ENCODE assay signal across 1 cellular context in genomic region chr10:17793823-17794759, GRCh38.
A peak's percentile ranks its signal among the peaks of the same experiment; 100 is the strongest.
TF ChIP-seq lines count a peak whose summit lies in the region.

No MANE protein-coding gene starts in this region.

TF ChIP-seq in HepG2, 621 proteins besides CTCF, POLR2A, EP300 and RAD21 (continued from another document and continues in another):
- TF ChIP-seq FOSL2 (CRISPR knock-in tag; IDR thresholded peaks at IDR 0.05), result no peak
- TF ChIP-seq ZNF713 (CRISPR knock-in tag; IDR thresholded peaks at IDR 0.05), result no peak
- TF ChIP-seq TERF1 (CRISPR knock-in tag; IDR thresholded peaks at IDR 0.05), result no peak
- no peak for TF ChIP-seq ELF3 (CRISPR knock-in tag; IDR thresholded peaks at IDR 0.05)
- TF ChIP-seq SAP130 (CRISPR knock-in tag; IDR thresholded peaks at IDR 0.05; ENCODE audit: low read depth), result no peak
- peak; percentile 58 for TF ChIP-seq FOXA3 (CRISPR knock-in tag; IDR thresholded peaks at IDR 0.05)
- TF ChIP-seq ZNF598 (CRISPR knock-in tag; IDR thresholded peaks at IDR 0.05; ENCODE audit: borderline replicate concordance), result no peak
- no peak for TF ChIP-seq POGK (CRISPR knock-in tag; conservative IDR thresholded peaks at IDR 0.05)
- TF ChIP-seq NR2F6 (IDR thresholded peaks at IDR 0.05), result peak; percentile 90
- peak; percentile 65; the same call in 1 of the 2 replicates for TF ChIP-seq NR2F6 (CRISPR knock-in tag; IDR thresholded peaks at IDR 0.05)
- TF ChIP-seq UBTF (CRISPR knock-in tag; IDR thresholded peaks at IDR 0.05), result no peak
- no peak for TF ChIP-seq ZNF143 (CRISPR knock-in tag; IDR thresholded peaks at IDR 0.05)
- TF ChIP-seq MLX (CRISPR knock-in tag; IDR thresholded peaks at IDR 0.05), result no peak
- no peak for TF ChIP-seq ZC3H4 (CRISPR knock-in tag; IDR thresholded peaks at IDR 0.05; ENCODE audit: borderline replicate concordance)
- no peak for TF ChIP-seq ZNF180 (CRISPR knock-in tag; IDR thresholded peaks at IDR 0.05; ENCODE audit: borderline replicate concordance, low read depth)
- no peak for TF ChIP-seq E2F5 (CRISPR knock-in tag; conservative IDR thresholded peaks at IDR 0.05)
- no peak for TF ChIP-seq HNF4G (IDR thresholded peaks at IDR 0.05; ENCODE audit: borderline replicate concordance, low read depth, low read length)
- TF ChIP-seq HNF4G (CRISPR knock-in tag; IDR thresholded peaks at IDR 0.05; ENCODE audit: borderline replicate concordance, low read depth), result no peak
- no peak for TF ChIP-seq ARID3A (IDR thresholded peaks at IDR 0.05; ENCODE audit: low read depth, low read length)
- TF ChIP-seq MLLT10 (CRISPR knock-in tag; IDR thresholded peaks at IDR 0.05), result no peak
- no peak for TF ChIP-seq MTERF4 (CRISPR knock-in tag; IDR thresholded peaks at IDR 0.05)
- TF ChIP-seq RARG (CRISPR knock-in tag; IDR thresholded peaks at IDR 0.05; ENCODE audit: low read depth), result no peak
- TF ChIP-seq ZNF225 (CRISPR knock-in tag; IDR thresholded peaks at IDR 0.05), result no peak
- TF ChIP-seq ZNF552 (CRISPR knock-in tag; IDR thresholded peaks at IDR 0.05; ENCODE audit: borderline replicate concordance), result no peak
- TF ChIP-seq FOXK1 (CRISPR knock-in tag; IDR thresholded peaks at IDR 0.05; ENCODE audit: borderline replicate concordance, low read depth), result no peak
- no peak for TF ChIP-seq ZNF512 (CRISPR knock-in tag; IDR thresholded peaks at IDR 0.05)
- TF ChIP-seq TFDP1 (CRISPR knock-in tag; IDR thresholded peaks at IDR 0.05; ENCODE audit: borderline replicate concordance), result no peak
- TF ChIP-seq ZMAT3 (CRISPR knock-in tag; conservative IDR thresholded peaks at IDR 0.05), result no peak
- TF ChIP-seq CREB1 (IDR thresholded peaks at IDR 0.05), result 0 out of 2 replicates have a peak, but pooled peaks have one; percentile 25
- no peak for TF ChIP-seq CREB1 (CRISPR knock-in tag; IDR thresholded peaks at IDR 0.05)
- TF ChIP-seq HDAC6 (IDR thresholded peaks at IDR 0.05; ENCODE audit: low read depth, low read length), result no peak
- TF ChIP-seq REST (IDR thresholded peaks at IDR 0.05; ENCODE audit: borderline replicate concordance in 1 of 2, low read depth in 1 of 2, low read length in 2 of 2), result no peak
- no peak for TF ChIP-seq PAF1 (CRISPR knock-in tag; IDR thresholded peaks at IDR 0.05)
- TF ChIP-seq ARID2 (CRISPR knock-in tag; IDR thresholded peaks at IDR 0.05; ENCODE audit: borderline replicate concordance), result no peak
- TF ChIP-seq SNRNP70 (IDR thresholded peaks at IDR 0.05; ENCODE audit: low read depth, low read length), result no peak
- no peak for TF ChIP-seq ATF6 (CRISPR knock-in tag; conservative IDR thresholded peaks at IDR 0.05)
- peak; percentile 44 for TF ChIP-seq ASH2L (IDR thresholded peaks at IDR 0.05; ENCODE audit: insufficient read length, low read depth, low read length)
- no peak for TF ChIP-seq SNAPC2 (CRISPR knock-in tag; IDR thresholded peaks at IDR 0.05)
- TF ChIP-seq LRRFIP1 (CRISPR knock-in tag; conservative IDR thresholded peaks at IDR 0.05), result no peak
- TF ChIP-seq FOXP1 (IDR thresholded peaks at IDR 0.05), result no peak
- TF ChIP-seq FOXP1 (CRISPR knock-in tag; IDR thresholded peaks at IDR 0.05), result no peak
